ENCODE assay signal across 8 cellular contexts in genomic region chr9:129495422-129496186, GRCh38.
DNase-seq lines count a peak whose midpoint lies in the region; ATAC-seq, FAIRE-seq and TF ChIP-seq lines count a peak whose summit lies in the region.

No MANE protein-coding gene starts in this region.

- FAIRE-seq in GM19239 (lab: Jason Lieb, UNC), result no peak

- peak overlapping the region; percentile 92 for H3K4me2 ChIP-seq in skeletal muscle satellite cell (ENCODE audit: low read length)

- H3K27me3 ChIP-seq in skeletal muscle satellite cell (ENCODE audit: control insufficient read depth, insufficient read depth, low read length), result no peaks in the 10 kb centered on the region

- TF ChIP-seq CTCF in 22Rv1 (IDR thresholded peaks at IDR 0.05), result no peak

- ATAC-seq in activated CD4-positive, CD25-positive, alpha-beta regulatory T cell treated with anti-CD3 and anti-CD28 coated beads, Interleukin-2, amount 50 U/mL, for 24 hours, result peak; percentile 86 to 89
- no peak for ATAC-seq in HG03095 (IDR thresholded peaks at IDR 0.05; ENCODE audit: unreplicated experiment)

- DNase-seq in GM19239 (ENCODE audit: insufficient read length, low spot score), result peak; percentile 82
- DNase-seq in NCI-H2171 treated with DMSO at 0.1 percent for 48 hours (lab: John Stamatoyannopoulos, UW), result peak; percentile 97
- DNase-seq in caudate nucleus (lab: John Stamatoyannopoulos, UW), result peak in 60 of 61 donors; percentile 62 to 96 (median 88)
- peak; percentile 95 for DNase-seq in iPS-NIHi11 (ENCODE audit: low spot score)

- H3K4me3 ChIP-seq in skeletal muscle satellite cell (ENCODE audit: low read length), result peak overlapping the region; percentile 79

- no peaks in the 10 kb centered on the region for H3K9me3 ChIP-seq in skeletal muscle satellite cell (replicated peaks; ENCODE audit: low read length)

- H3K27ac ChIP-seq in 22Rv1 (peak overlapping the region; percentile 100), caudate nucleus (ENCODE audit: low read depth, low read length) (peak overlapping the region; percentile 98)

- H3K9ac ChIP-seq in skeletal muscle satellite cell (ENCODE audit: low read depth, low read length), result peak overlapping the region; percentile 91

- peaks cover 4% of the 10 kb centered on the region for H3K36me3 ChIP-seq in skeletal muscle satellite cell (ENCODE audit: insufficient read depth, low read length)

- peaks cover 43% of the 10 kb centered on the region for H3K4me1 ChIP-seq in skeletal muscle satellite cell (ENCODE audit: control insufficient read depth, insufficient read depth, low read length)
